Comparison of ENCODE assay signal across 1 cellular context in the genomic region with DNA sequence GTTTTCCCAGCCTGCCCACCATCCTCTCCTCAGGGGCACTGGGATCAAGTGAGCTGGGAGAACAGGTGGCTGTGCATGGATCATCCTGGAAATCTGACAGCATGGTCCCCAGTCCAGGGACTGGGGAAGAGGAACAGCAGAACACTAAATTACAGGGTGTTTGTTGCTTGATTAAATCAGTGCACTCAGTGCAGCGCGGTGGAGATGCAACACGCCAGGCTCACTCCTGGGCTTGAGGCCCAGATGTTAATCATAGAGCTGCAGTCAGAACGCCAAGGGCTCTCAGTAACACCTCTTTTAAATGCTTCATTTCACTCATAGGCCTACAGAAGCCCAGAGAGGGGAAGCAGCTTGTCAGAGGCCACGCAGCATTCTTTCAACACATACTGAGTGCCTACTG.
TF ChIP-seq lines count a peak whose summit lies in the region.

No MANE protein-coding gene starts in this region.

TF ChIP-seq in IMR-90, 13 proteins besides CTCF, POLR2A, EP300 and RAD21:
- TF ChIP-seq, protein P1, sequence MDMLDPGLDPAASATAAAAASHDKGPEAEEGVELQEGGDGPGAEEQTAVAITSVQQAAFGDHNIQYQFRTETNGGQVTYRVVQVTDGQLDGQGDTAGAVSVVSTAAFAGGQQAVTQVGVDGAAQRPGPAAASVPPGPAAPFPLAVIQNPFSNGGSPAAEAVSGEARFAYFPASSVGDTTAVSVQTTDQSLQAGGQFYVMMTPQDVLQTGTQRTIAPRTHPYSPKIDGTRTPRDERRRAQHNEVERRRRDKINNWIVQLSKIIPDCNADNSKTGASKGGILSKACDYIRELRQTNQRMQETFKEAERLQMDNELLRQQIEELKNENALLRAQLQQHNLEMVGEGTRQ (IDR thresholded peaks at IDR 0.05; ENCODE audit: low read depth, low read length) = no peak
- TF ChIP-seq BHLHE40 (IDR thresholded peaks at IDR 0.05; ENCODE audit: low read depth, low read length) = no peak
- no peak for TF ChIP-seq SMC3 (IDR thresholded peaks at IDR 0.05; ENCODE audit: low read depth, low read length)
- TF ChIP-seq CEBPB (IDR thresholded peaks at IDR 0.05; ENCODE audit: low read depth, low read length) = no peak
- TF ChIP-seq MXI1 (IDR thresholded peaks at IDR 0.05; ENCODE audit: borderline replicate concordance, low read depth, low read length) = no peak
- no peak for TF ChIP-seq RFX5 (IDR thresholded peaks at IDR 0.05; ENCODE audit: low read depth, low read length)
- no peak for TF ChIP-seq NFE2L2 (IDR thresholded peaks at IDR 0.05; ENCODE audit: low read depth, low read length)
TF ChIP-seq in IMR-90: peak in this region for 0.
